Comparison of ENCODE assay signal across 2 cellular contexts in the genomic region with DNA sequence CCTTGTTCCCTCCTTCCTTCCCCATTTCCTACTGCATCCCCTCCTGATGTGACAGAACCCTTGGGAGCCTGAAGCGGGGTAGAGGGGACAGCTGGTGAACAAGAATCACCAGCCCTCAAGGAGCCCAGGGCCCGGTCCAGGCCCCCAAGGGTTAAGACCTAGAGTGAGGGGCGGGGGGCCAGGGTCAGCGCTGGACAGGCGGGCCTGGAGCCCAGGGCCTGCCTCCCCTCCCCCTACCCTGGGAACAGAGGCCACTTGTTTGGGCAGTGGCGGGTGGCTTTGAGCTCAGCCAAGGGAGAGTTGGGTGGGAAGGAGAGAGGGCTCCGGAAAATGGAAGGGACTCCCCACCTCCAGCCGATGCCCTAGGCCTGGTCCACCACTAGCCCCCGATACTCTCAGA.
A peak's percentile ranks its signal among the peaks of the same experiment; 100 is the strongest.
TF ChIP-seq lines count a peak whose summit lies in the region.

No MANE protein-coding gene starts in this region.

TF ChIP-seq in HepG2, 621 proteins besides CTCF, POLR2A, EP300 and RAD21 (continues in another document):
- peak; percentile 55 for TF ChIP-seq RBM39 (IDR thresholded peaks at IDR 0.05; ENCODE audit: low read depth, low read length, poor library complexity, severe bottlenecking)
- TF ChIP-seq, protein P1, sequence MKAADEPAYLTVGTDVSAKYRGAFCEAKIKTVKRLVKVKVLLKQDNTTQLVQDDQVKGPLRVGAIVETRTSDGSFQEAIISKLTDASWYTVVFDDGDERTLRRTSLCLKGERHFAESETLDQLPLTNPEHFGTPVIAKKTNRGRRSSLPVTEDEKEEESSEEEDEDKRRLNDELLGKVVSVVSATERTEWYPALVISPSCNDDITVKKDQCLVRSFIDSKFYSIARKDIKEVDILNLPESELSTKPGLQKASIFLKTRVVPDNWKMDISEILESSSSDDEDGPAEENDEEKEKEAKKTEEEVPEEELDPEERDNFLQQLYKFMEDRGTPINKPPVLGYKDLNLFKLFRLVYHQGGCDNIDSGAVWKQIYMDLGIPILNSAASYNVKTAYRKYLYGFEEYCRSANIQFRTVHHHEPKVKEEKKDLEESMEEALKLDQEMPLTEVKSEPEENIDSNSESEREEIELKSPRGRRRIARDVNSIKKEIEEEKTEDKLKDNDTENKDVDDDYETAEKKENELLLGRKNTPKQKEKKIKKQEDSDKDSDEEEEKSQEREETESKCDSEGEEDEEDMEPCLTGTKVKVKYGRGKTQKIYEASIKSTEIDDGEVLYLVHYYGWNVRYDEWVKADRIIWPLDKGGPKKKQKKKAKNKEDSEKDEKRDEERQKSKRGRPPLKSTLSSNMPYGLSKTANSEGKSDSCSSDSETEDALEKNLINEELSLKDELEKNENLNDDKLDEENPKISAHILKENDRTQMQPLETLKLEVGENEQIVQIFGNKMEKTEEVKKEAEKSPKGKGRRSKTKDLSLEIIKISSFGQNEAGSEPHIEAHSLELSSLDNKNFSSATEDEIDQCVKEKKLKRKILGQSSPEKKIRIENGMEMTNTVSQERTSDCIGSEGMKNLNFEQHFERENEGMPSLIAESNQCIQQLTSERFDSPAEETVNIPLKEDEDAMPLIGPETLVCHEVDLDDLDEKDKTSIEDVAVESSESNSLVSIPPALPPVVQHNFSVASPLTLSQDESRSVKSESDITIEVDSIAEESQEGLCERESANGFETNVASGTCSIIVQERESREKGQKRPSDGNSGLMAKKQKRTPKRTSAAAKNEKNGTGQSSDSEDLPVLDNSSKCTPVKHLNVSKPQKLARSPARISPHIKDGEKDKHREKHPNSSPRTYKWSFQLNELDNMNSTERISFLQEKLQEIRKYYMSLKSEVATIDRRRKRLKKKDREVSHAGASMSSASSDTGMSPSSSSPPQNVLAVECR (CRISPR knock-in tag; IDR thresholded peaks at IDR 0.05; ENCODE audit: borderline replicate concordance): peak; percentile 30; the same call in 1 of the 2 replicates
- TF ChIP-seq HDAC1 (CRISPR knock-in tag; IDR thresholded peaks at IDR 0.05): 0 out of 2 replicates have a peak, but pooled peaks have one; percentile 23
- 0 out of 2 replicates have a peak, but pooled peaks have one; percentile 29 for TF ChIP-seq KDM3A (CRISPR knock-in tag; IDR thresholded peaks at IDR 0.05; ENCODE audit: low read depth)
- TF ChIP-seq ZNF296 (CRISPR knock-in tag; conservative IDR thresholded peaks at IDR 0.05): peak; percentile 98
- 0 out of 2 replicates have a peak, but pooled peaks have one; percentile 32 for TF ChIP-seq BCL6 (CRISPR knock-in tag; IDR thresholded peaks at IDR 0.05)
- 0 out of 2 replicates have a peak, but pooled peaks have one; percentile 7 for TF ChIP-seq ZNF546 (CRISPR knock-in tag; conservative IDR thresholded peaks at IDR 0.05)
- TF ChIP-seq, protein P2, sequence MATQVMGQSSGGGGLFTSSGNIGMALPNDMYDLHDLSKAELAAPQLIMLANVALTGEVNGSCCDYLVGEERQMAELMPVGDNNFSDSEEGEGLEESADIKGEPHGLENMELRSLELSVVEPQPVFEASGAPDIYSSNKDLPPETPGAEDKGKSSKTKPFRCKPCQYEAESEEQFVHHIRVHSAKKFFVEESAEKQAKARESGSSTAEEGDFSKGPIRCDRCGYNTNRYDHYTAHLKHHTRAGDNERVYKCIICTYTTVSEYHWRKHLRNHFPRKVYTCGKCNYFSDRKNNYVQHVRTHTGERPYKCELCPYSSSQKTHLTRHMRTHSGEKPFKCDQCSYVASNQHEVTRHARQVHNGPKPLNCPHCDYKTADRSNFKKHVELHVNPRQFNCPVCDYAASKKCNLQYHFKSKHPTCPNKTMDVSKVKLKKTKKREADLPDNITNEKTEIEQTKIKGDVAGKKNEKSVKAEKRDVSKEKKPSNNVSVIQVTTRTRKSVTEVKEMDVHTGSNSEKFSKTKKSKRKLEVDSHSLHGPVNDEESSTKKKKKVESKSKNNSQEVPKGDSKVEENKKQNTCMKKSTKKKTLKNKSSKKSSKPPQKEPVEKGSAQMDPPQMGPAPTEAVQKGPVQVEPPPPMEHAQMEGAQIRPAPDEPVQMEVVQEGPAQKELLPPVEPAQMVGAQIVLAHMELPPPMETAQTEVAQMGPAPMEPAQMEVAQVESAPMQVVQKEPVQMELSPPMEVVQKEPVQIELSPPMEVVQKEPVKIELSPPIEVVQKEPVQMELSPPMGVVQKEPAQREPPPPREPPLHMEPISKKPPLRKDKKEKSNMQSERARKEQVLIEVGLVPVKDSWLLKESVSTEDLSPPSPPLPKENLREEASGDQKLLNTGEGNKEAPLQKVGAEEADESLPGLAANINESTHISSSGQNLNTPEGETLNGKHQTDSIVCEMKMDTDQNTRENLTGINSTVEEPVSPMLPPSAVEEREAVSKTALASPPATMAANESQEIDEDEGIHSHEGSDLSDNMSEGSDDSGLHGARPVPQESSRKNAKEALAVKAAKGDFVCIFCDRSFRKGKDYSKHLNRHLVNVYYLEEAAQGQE (IDR thresholded peaks at IDR 0.05; ENCODE audit: borderline replicate concordance in 1 of 2, low read depth in 1 of 2, low read length in 2 of 2): no peak
- TF ChIP-seq, protein P3, sequence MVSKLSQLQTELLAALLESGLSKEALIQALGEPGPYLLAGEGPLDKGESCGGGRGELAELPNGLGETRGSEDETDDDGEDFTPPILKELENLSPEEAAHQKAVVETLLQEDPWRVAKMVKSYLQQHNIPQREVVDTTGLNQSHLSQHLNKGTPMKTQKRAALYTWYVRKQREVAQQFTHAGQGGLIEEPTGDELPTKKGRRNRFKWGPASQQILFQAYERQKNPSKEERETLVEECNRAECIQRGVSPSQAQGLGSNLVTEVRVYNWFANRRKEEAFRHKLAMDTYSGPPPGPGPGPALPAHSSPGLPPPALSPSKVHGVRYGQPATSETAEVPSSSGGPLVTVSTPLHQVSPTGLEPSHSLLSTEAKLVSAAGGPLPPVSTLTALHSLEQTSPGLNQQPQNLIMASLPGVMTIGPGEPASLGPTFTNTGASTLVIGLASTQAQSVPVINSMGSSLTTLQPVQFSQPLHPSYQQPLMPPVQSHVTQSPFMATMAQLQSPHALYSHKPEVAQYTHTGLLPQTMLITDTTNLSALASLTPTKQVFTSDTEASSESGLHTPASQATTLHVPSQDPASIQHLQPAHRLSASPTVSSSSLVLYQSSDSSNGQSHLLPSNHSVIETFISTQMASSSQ (IDR thresholded peaks at IDR 0.05; ENCODE audit: low read depth): no peak
- TF ChIP-seq, protein P3 (CRISPR knock-in tag; IDR thresholded peaks at IDR 0.05; ENCODE audit: borderline replicate concordance): peak; percentile 42; the same call in 1 of the 2 replicates
- TF ChIP-seq ZNF230 (CRISPR knock-in tag; IDR thresholded peaks at IDR 0.05): no peak
- TF ChIP-seq SNAPC2 (CRISPR knock-in tag; IDR thresholded peaks at IDR 0.05): no peak

TF ChIP-seq in HEK293T, 16 proteins besides CTCF, POLR2A, EP300 and RAD21:
- no peak for TF ChIP-seq CTBP1 (IDR thresholded peaks at IDR 0.05; ENCODE audit: borderline replicate concordance)
- TF ChIP-seq TARDBP (IDR thresholded peaks at IDR 0.05): no peak
- no peak for TF ChIP-seq ARNT (IDR thresholded peaks at IDR 0.05)
- no peak for TF ChIP-seq BHLHE40 (IDR thresholded peaks at IDR 0.05; ENCODE audit: borderline replicate concordance)
- no peak for TF ChIP-seq ELF4 (IDR thresholded peaks at IDR 0.05)
- TF ChIP-seq HDGF (IDR thresholded peaks at IDR 0.05; ENCODE audit: borderline replicate concordance): no peak
- TF ChIP-seq NFRKB (IDR thresholded peaks at IDR 0.05): no peak
- TF ChIP-seq ZNF384 (IDR thresholded peaks at IDR 0.05): no peak
- no peak for TF ChIP-seq FOXA1 (IDR thresholded peaks at IDR 0.05)
- TF ChIP-seq, protein P4, sequence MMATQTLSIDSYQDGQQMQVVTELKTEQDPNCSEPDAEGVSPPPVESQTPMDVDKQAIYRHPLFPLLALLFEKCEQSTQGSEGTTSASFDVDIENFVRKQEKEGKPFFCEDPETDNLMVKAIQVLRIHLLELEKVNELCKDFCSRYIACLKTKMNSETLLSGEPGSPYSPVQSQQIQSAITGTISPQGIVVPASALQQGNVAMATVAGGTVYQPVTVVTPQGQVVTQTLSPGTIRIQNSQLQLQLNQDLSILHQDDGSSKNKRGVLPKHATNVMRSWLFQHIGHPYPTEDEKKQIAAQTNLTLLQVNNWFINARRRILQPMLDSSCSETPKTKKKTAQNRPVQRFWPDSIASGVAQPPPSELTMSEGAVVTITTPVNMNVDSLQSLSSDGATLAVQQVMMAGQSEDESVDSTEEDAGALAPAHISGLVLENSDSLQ (IDR thresholded peaks at IDR 0.05): no peak
- TF ChIP-seq SP1 (IDR thresholded peaks at IDR 0.05): no peak
